In genomic region chr9:108136646-108137045, GRCh38 we compare ENCODE assay signal across 29 cellular contexts.
"Had no signal": no experiment of that assay in that cellular context is flagged by ENCODE, and none has a peak within 500 bp of the region (broad histone marks: within the 10 kb centered on the region; RNA-seq: fewer than 3 reads in every experiment).

No MANE protein-coding gene starts in this region.

- H3K4me3 ChIP-seq: cardiac muscle cell had no signal

- H3K9me3 ChIP-seq: SK-N-SH had no signal

- H3K36me3 Mint-ChIP-seq: activated CD4-positive, alpha-beta memory T cell treated with anti-CD3 and anti-CD28 coated beads for 36 hours; activated naive CD8-positive, alpha-beta T cell had no signal

- H3K36me3 ChIP-seq: brain microvascular endothelial cell, cardiac muscle cell had no signal

- H3K9ac ChIP-seq: KMS-11, SK-N-SH had no signal

- H3K27me3 ChIP-seq: brain microvascular endothelial cell, cardiac muscle cell had no signal

- H3K4me2 ChIP-seq: KMS-11, SK-N-SH had no signal

- H3K27ac Mint-ChIP-seq: activated CD4-positive, alpha-beta memory T cell treated with anti-CD3 and anti-CD28 coated beads for 36 hours; activated CD4-positive, alpha-beta T cell treated with anti-CD3 and anti-CD28 coated beads, Interleukin-2, amount 10 ng/mL, durations not matched to agents 7 days and 5 days; activated naive CD4-positive, alpha-beta T cell treated with anti-CD3 and anti-CD28 coated beads for 36 hours; activated naive CD8-positive, alpha-beta T cell had no signal

- ATAC-seq: activated T-cell treated with anti-CD3 and anti-CD28 coated beads, Interleukin-2, amount 50 U/mL, for 4 hours; Panc1; Right ventricle myocardium inferior had no signal

- H3K4me3 Mint-ChIP-seq: activated CD4-positive, alpha-beta memory T cell treated with anti-CD3 and anti-CD28 coated beads for 36 hours; activated CD4-positive, alpha-beta T cell treated with anti-CD3 and anti-CD28 coated beads, Interleukin-2, amount 10 ng/mL, durations not matched to agents 7 days and 5 days; activated naive CD4-positive, alpha-beta T cell treated with anti-CD3 and anti-CD28 coated beads for 36 hours; activated naive CD8-positive, alpha-beta T cell; activated T-cell treated with anti-CD3 and anti-CD28 coated beads, Interleukin-2, amount 50 U/mL, for 4 hours had no signal

- DNase-seq: activated CD4-positive, alpha-beta memory T cell treated with anti-CD3 and anti-CD28 coated beads for 36 hours; activated CD4-positive, alpha-beta T cell treated with anti-CD3 and anti-CD28 coated beads, Interleukin-2, amount 10 ng/mL, durations not matched to agents 7 days and 5 days; activated CD4-positive, CD25-positive, alpha-beta regulatory T cell; activated CD8-positive, alpha-beta memory T cell treated with anti-CD3 and anti-CD28 coated beads for 24 hours; activated gamma-delta T cell; activated naive CD4-positive, alpha-beta T cell treated with anti-CD3 and anti-CD28 coated beads for 36 hours; activated T-cell treated with anti-CD3 and anti-CD28 coated beads, Interleukin-2, amount 50 U/mL, for 4 hours; brain microvascular endothelial cell; MV-4-11; NCI-H1092 treated with DMSO at 0.1 percent for 48 hours; NCI-H1417 treated with DMSO at 0.1 percent for 48 hours; NCI-H1694; NCI-H2029; NCI-H2107; NCI-H2171 treated with DMSO at 0.1 percent for 48 hours; NCI-H345; NCI-H510A; NCI-H526 treated with DMSO at 0.1 percent for 48 hours; NCI-H82; OCI-M1; RPMI8226; SK-N-SH; T-helper 1 cell had no signal

- H3K9me3 Mint-ChIP-seq: activated CD4-positive, alpha-beta T cell treated with anti-CD3 and anti-CD28 coated beads, Interleukin-2, amount 10 ng/mL, durations not matched to agents 7 days and 5 days; activated naive CD4-positive, alpha-beta T cell treated with anti-CD3 and anti-CD28 coated beads for 36 hours had no signal

- H3K27me3 Mint-ChIP-seq: activated CD4-positive, alpha-beta memory T cell treated with anti-CD3 and anti-CD28 coated beads for 36 hours; activated CD4-positive, alpha-beta T cell treated with anti-CD3 and anti-CD28 coated beads, Interleukin-2, amount 10 ng/mL, durations not matched to agents 7 days and 5 days had no signal

- H3K4me1 Mint-ChIP-seq: activated CD4-positive, alpha-beta T cell treated with anti-CD3 and anti-CD28 coated beads, Interleukin-2, amount 10 ng/mL, durations not matched to agents 7 days and 5 days had no signal

- H3K27ac ChIP-seq: brain microvascular endothelial cell, cardiac muscle cell, KMS-11, VCaP had no signal
